ENCODE assay signal across 17 cellular contexts in the genomic region with DNA sequence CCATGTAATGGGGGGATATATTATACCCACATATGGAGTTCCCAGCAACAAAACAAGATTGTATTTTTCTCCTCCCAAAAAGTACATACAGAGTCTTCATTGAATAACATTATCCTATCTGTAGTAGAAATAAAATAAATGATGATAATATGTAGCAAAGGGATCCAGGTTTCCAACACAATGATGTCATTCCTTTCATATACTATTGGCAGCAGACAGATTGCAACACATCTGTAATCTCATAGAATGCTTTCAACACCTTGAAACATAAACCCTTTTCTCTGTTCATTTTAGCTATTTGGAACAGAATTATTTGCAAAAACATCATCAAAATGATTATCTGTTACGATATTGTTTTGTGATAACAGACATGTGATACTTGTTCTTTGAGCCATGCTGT.
"Had no signal": no experiment of that assay in that cellular context is flagged by ENCODE, and none has a peak within 500 bp of the region (broad histone marks: within the 10 kb centered on the region; RNA-seq: fewer than 3 reads in every experiment).

No MANE protein-coding gene starts in this region.

- ATAC-seq: activated CD8-positive, alpha-beta T cell treated with anti-CD3 and anti-CD28 coated beads, Interleukin-2, amount 10 ng/mL, durations not matched to agents 7 days and 5 days; left lobe of liver; stimulated activated naive CD8-positive, alpha-beta T cell treated with anti-CD3 and anti-CD28 coated beads, Interleukin-15, amount 100 ng/mL, for 72 hours had no signal

- DNase-seq: activated CD4-positive, alpha-beta T cell treated with anti-CD3 and anti-CD28 coated beads, Interleukin-2, amount 10 ng/mL, durations not matched to agents 7 days and 5 days; activated CD8-positive, alpha-beta T cell treated with anti-CD3 and anti-CD28 coated beads, Interleukin-2, amount 10 ng/mL, durations not matched to agents 7 days and 5 days; activated naive CD4-positive, alpha-beta T cell treated with Interleukin-2 at 50 U/mL for 16 hours; activated naive CD8-positive, alpha-beta T cell treated with anti-CD3 and anti-CD28 coated beads, Interleukin-2, amount 10 ng/mL, durations not matched to agents 7 days and 5 days; activated T-cell treated with anti-CD3 and anti-CD28 coated beads, Interleukin-2, amount 50 U/mL, for 24 hours; anterior cingulate cortex; occipital lobe; stimulated activated naive CD8-positive, alpha-beta T cell treated with anti-CD3 and anti-CD28 coated beads, Interleukin-15, amount 100 ng/mL, for 72 hours; T-helper 1 cell; T1000 had no signal

- H3K27me3 Mint-ChIP-seq: activated T-cell treated with anti-CD3 and anti-CD28 coated beads, Interleukin-2, amount 50 U/mL, for 24 hours; stimulated activated naive CD8-positive, alpha-beta T cell treated with anti-CD3 and anti-CD28 coated beads, Interleukin-15, amount 100 ng/mL, for 72 hours had no signal

- H3K27ac ChIP-seq: coronary artery, skin epidermis had no signal

- H3K4me3 Mint-ChIP-seq: activated CD4-positive, alpha-beta T cell treated with anti-CD3 and anti-CD28 coated beads, Interleukin-2, amount 10 ng/mL, durations not matched to agents 7 days and 5 days; activated CD8-positive, alpha-beta T cell treated with anti-CD3 and anti-CD28 coated beads, Interleukin-2, amount 10 ng/mL, durations not matched to agents 7 days and 5 days; activated naive CD8-positive, alpha-beta T cell treated with anti-CD3 and anti-CD28 coated beads, Interleukin-2, amount 10 ng/mL, durations not matched to agents 7 days and 5 days; activated T-cell treated with anti-CD3 and anti-CD28 coated beads, Interleukin-2, amount 50 U/mL, for 24 hours; brain; central memory CD8-positive, alpha-beta T cell; stimulated activated naive CD8-positive, alpha-beta T cell treated with anti-CD3 and anti-CD28 coated beads, Interleukin-15, amount 100 ng/mL, for 72 hours had no signal

- H3K27ac Mint-ChIP-seq: activated CD4-positive, alpha-beta T cell treated with anti-CD3 and anti-CD28 coated beads, Interleukin-2, amount 10 ng/mL, durations not matched to agents 7 days and 5 days; activated CD8-positive, alpha-beta T cell treated with anti-CD3 and anti-CD28 coated beads, Interleukin-2, amount 10 ng/mL, durations not matched to agents 7 days and 5 days; activated naive CD8-positive, alpha-beta T cell treated with anti-CD3 and anti-CD28 coated beads, Interleukin-2, amount 10 ng/mL, durations not matched to agents 7 days and 5 days; activated T-cell treated with anti-CD3 and anti-CD28 coated beads, Interleukin-2, amount 50 U/mL, for 24 hours; activated T-helper 2 cell treated with anti-CD3 and anti-CD28 coated beads, Interferon-gamma antibody, Interleukin-2, Interleukin-4, amounts not matched to agents 10 μg/mL and 5 μg/mL and 100 μg/mL, durations not matched to agents 14 hours and 24 hours and 36 hours; brain; stimulated activated naive CD8-positive, alpha-beta T cell treated with anti-CD3 and anti-CD28 coated beads, Interleukin-15, amount 100 ng/mL, for 72 hours had no signal

- H3K4me1 Mint-ChIP-seq: activated CD4-positive, alpha-beta T cell treated with anti-CD3 and anti-CD28 coated beads, Interleukin-2, amount 10 ng/mL, durations not matched to agents 7 days and 5 days had no signal

- H3K9me3 Mint-ChIP-seq: activated CD4-positive, alpha-beta T cell treated with anti-CD3 and anti-CD28 coated beads, Interleukin-2, amount 10 ng/mL, durations not matched to agents 7 days and 5 days; activated T-cell treated with anti-CD3 and anti-CD28 coated beads, Interleukin-2, amount 50 U/mL, for 24 hours; activated T-helper 2 cell treated with anti-CD3 and anti-CD28 coated beads, Interferon-gamma antibody, Interleukin-2, Interleukin-4, amounts not matched to agents 10 μg/mL and 5 μg/mL and 100 μg/mL, durations not matched to agents 14 hours and 24 hours and 36 hours; central memory CD8-positive, alpha-beta T cell; stimulated activated naive CD8-positive, alpha-beta T cell treated with anti-CD3 and anti-CD28 coated beads, Interleukin-15, amount 100 ng/mL, for 72 hours had no signal

- H3K4me3 ChIP-seq: coronary artery, lung, skin epidermis had no signal

- H3K36me3 Mint-ChIP-seq: brain had no signal
